ENCODE assay signal across 8 cellular contexts in genomic region chr17:81488276-81488860, GRCh38. TPM values are rescaled to one million over a fixed set of nuclear protein-coding genes. Genes with fewer than 3 reads are reported as not detected.
DNase-seq lines count a peak whose midpoint lies in the region; ATAC-seq, FAIRE-seq and TF ChIP-seq lines count a peak whose summit lies in the region.

No MANE protein-coding gene starts in this region.

- H3K4me3 ChIP-seq in iPS-18c (ENCODE audit: insufficient read depth, low read depth, low read length) (peak overlapping the region; percentile 55), subcutaneous abdominal adipose tissue (ENCODE audit: low read depth in 1 of 5, low read length in 5 of 5) (peak overlapping the region in 4 of 5 donors; percentile 39 to 70 (median 60))

- peak; percentile 8 for ATAC-seq in activated CD8-positive, alpha-beta T cell treated with anti-CD3 and anti-CD28 coated beads, Interleukin-2, amount 10 ng/mL, durations not matched to agents 7 days and 5 days

- H3K9ac ChIP-seq in subcutaneous abdominal adipose tissue (ENCODE audit: low read length in 5 of 5), result peak overlapping the region in 4 of 5 donors; percentile 61 to 82 (median 70)

- peaks cover 10% of the 10 kb centered on the region for H3K27me3 Mint-ChIP-seq in activated CD8-positive, alpha-beta T cell treated with anti-CD3 and anti-CD28 coated beads, Interleukin-2, amount 10 ng/mL, durations not matched to agents 7 days and 5 days (ENCODE audit: low read depth)

- H3K27me3 ChIP-seq in subcutaneous abdominal adipose tissue (ENCODE audit: control insufficient read depth in 5 of 5, insufficient read depth in 4 of 5, low read length in 5 of 5), result peaks cover 6 to 19% (median 8%) of the 10 kb centered on the region in 5 donors

- H3K27ac ChIP-seq in subcutaneous abdominal adipose tissue (ENCODE audit: low read depth, low read length), result no peak overlapping the region

- no peaks in the 10 kb centered on the region for H3K36me3 ChIP-seq in subcutaneous abdominal adipose tissue (ENCODE audit: control insufficient read depth in 5 of 5, insufficient read depth in 5 of 5, low read length in 5 of 5)

- no peak for TF ChIP-seq POLR2A in GM12892 (IDR thresholded peaks at IDR 0.05; ENCODE audit: low read depth, low read length)

- peaks cover 24% of the 10 kb centered on the region for H3K4me1 Mint-ChIP-seq in activated CD8-positive, alpha-beta T cell treated with anti-CD3 and anti-CD28 coated beads, Interleukin-2, amount 10 ng/mL, durations not matched to agents 7 days and 5 days (ENCODE audit: low read depth)

- no peaks in the 10 kb centered on the region for H3K36me3 Mint-ChIP-seq in activated CD8-positive, alpha-beta T cell treated with anti-CD3 and anti-CD28 coated beads, Interleukin-2, amount 10 ng/mL, durations not matched to agents 7 days and 5 days (ENCODE audit: low read depth)

- H3K9me3 ChIP-seq in iPS-18c (ENCODE audit: control insufficient read depth, insufficient read depth, low read length) (no peaks in the 10 kb centered on the region), subcutaneous abdominal adipose tissue (ENCODE audit: control insufficient read depth in 5 of 5, low read length in 5 of 5) (no peaks in the 10 kb centered on the region)

- FAIRE-seq in GM12892 (lab: Jason Lieb, UNC), result no peak

- POLR2A ChIA-PET in activated CD8-positive, alpha-beta T cell treated with anti-CD3 and anti-CD28 coated beads, Interleukin-2, amount 10 ng/mL, durations not matched to agents 7 days and 5 days (lab: Charles Lee), result interaction anchor here (0.5 to 3.7 kb wide), 4 partner anchors 20 to 193 kb away, joined by 3 to 18 read pairs (median 8); partner anchors contain the start of genes ACTG1 and SLC38A10

- CTCF ChIA-PET in activated CD8-positive, alpha-beta T cell treated with anti-CD3 and anti-CD28 coated beads, Interleukin-2, amount 10 ng/mL, durations not matched to agents 7 days and 5 days (lab: Charles Lee), result interaction anchor here (1.5 kb wide), 1 partner anchor 235 kb away, joined by 5 read pairs; no protein-coding TSS in a partner anchor

- H3K27ac Mint-ChIP-seq in activated CD8-positive, alpha-beta T cell treated with anti-CD3 and anti-CD28 coated beads, Interleukin-2, amount 10 ng/mL, durations not matched to agents 7 days and 5 days, result no peak overlapping the region

- H3K4me3 Mint-ChIP-seq in activated CD8-positive, alpha-beta T cell treated with anti-CD3 and anti-CD28 coated beads, Interleukin-2, amount 10 ng/mL, durations not matched to agents 7 days and 5 days, result peak overlapping the region; percentile 52

- peaks cover 0 to 38% (median 27%) of the 10 kb centered on the region in 5 donors for H3K4me1 ChIP-seq in subcutaneous abdominal adipose tissue (ENCODE audit: control insufficient read depth in 5 of 5, insufficient read depth in 5 of 5, low read length in 5 of 5)

- H3K9me3 Mint-ChIP-seq in activated CD8-positive, alpha-beta T cell treated with anti-CD3 and anti-CD28 coated beads, Interleukin-2, amount 10 ng/mL, durations not matched to agents 7 days and 5 days (ENCODE audit: insufficient read depth), result no peaks in the 10 kb centered on the region

- DNase-seq in activated CD4-positive, alpha-beta T cell treated with anti-CD3 and anti-CD28 coated beads for 48 hours, result peak; percentile 43
- no peak for DNase-seq in activated CD4-positive, alpha-beta T cell treated with anti-CD3 and anti-CD28 coated beads for 1 hour
- DNase-seq in activated CD8-positive, alpha-beta T cell treated with anti-CD3 and anti-CD28 coated beads, Interleukin-2, amount 10 ng/mL, durations not matched to agents 7 days and 5 days, result no peak
- DNase-seq in SHP77 (lab: John Stamatoyannopoulos, UW) (no peak), GM12892 (ENCODE audit: insufficient read length) (no peak), pons (ENCODE audit: low spot score) (no peak)

RNA-seq across cellular contexts. Expression of gene ACTG1, which starts 24.2 kb away (rescaled TPM):
- total RNA-seq in activated CD8-positive, alpha-beta T cell treated with anti-CD3 and anti-CD28 coated beads, Interleukin-2, amount 10 ng/mL, durations not matched to agents 7 days and 5 days, result 1,000 to 10,000 TPM; 5,147 to 5,318 TPM
- polyA plus RNA-seq in GM12892 (2012; ENCODE audit: missing spikeins), result 2,092 TPM

RNA-seq across cellular contexts. Expression of gene FSCN2, which starts 39.8 kb away (rescaled TPM):
- under 1 TPM; 0.52 to 0.74 TPM for total RNA-seq in activated CD8-positive, alpha-beta T cell treated with anti-CD3 and anti-CD28 coated beads, Interleukin-2, amount 10 ng/mL, durations not matched to agents 7 days and 5 days
- polyA plus RNA-seq in GM12892 (2012; ENCODE audit: missing spikeins), result 0.87 TPM
